ENCODE assay signal across 14 cellular contexts in the genomic region with DNA sequence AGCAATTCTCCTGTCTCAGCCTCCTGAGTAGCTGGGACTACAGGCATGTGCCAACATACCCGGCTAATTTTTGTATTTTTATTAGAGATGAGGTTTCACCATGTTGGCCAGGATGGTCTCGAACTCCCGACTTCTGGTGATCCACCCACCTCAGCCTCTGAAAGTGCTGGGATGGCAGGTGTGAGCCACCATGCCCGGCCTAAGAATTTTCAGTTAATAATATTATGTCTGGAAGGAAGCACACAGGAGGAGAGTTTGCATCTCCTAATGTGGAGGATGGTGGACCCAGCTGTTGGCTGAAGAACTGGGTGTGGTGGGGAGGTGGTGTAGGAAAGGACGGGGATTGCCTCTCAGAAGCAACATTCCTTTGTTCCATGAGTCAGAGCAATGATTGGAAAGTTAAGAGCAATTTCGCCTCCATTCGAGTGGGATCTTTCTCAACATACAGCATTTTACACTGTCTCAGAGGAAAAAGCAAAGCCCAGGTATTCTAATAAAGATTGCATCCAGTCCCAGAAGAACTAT.
"Had no signal": no experiment of that assay in that cellular context is flagged by ENCODE, and none has a peak within 500 bp of the region (broad histone marks: within the 10 kb centered on the region; RNA-seq: fewer than 3 reads in every experiment).

No MANE protein-coding gene starts in this region.

- H3K9me3 ChIP-seq: esophagus squamous epithelium, left ventricle myocardium inferior, pancreas, thyroid gland, uterus had no signal

- H3K27me3 ChIP-seq: esophagus squamous epithelium, pancreas, thyroid gland, uterus had no signal

- H3K4me3 ChIP-seq: esophagus squamous epithelium, left ventricle myocardium inferior, pancreas, skin epidermis, thyroid gland, uterus had no signal

- H3K4me1 Mint-ChIP-seq: activated B cell treated with CpG ODN at 0.5 μM for 24 hours had no signal

- H3K4me3 Mint-ChIP-seq: activated B cell treated with CpG ODN at 0.5 μM for 24 hours; activated naive CD4-positive, alpha-beta T cell treated with anti-CD3 and anti-CD28 coated beads, Interleukin-2, amount 50 U/mL, for 24 hours; T-helper 1 cell treated with Interleukin-12 subunit alpha and Interleukin-12 subunit beta and Interleukin-4 antibody, amounts not matched to agents 30 μg/mL and 1 μg/mL, for 36 hours had no signal

- H3K4me1 ChIP-seq: esophagus squamous epithelium, left ventricle myocardium inferior, pancreas, thyroid gland, uterus had no signal

- H3K27me3 Mint-ChIP-seq: activated B cell treated with CpG ODN at 0.5 μM for 24 hours; activated naive CD4-positive, alpha-beta T cell treated with anti-CD3 and anti-CD28 coated beads, Interleukin-2, amount 50 U/mL, for 24 hours had no signal

- H3K36me3 ChIP-seq: uterus had no signal

- ATAC-seq: pancreas had no signal

- H3K27ac ChIP-seq: esophagus squamous epithelium, left ventricle myocardium inferior, pancreas, skin epidermis, thyroid gland, uterus had no signal

- H3K27ac Mint-ChIP-seq: activated B cell treated with CpG ODN at 0.5 μM for 24 hours; activated naive CD4-positive, alpha-beta T cell treated with anti-CD3 and anti-CD28 coated beads, Interleukin-2, amount 50 U/mL, for 24 hours; T-helper 1 cell treated with Interleukin-12 subunit alpha and Interleukin-12 subunit beta and Interleukin-4 antibody, amounts not matched to agents 30 μg/mL and 1 μg/mL, for 36 hours had no signal

- DNase-seq: activated B cell treated with CpG ODN at 0.5 μM for 24 hours; activated CD4-positive, alpha-beta T cell treated with anti-CD3 and anti-CD28 coated beads, Interleukin-2, amount 50 U/mL, for 1 hour; activated effector memory CD4-positive, alpha-beta T cell treated with Interleukin-2 at 50 U/mL for 16 hours; activated T-cell treated with anti-CD3 and anti-CD28 coated beads, Interleukin-2, amount 50 U/mL, for 1 hour; esophagus squamous epithelium; left ventricle myocardium inferior; mesendoderm; pancreas; retina; thyroid gland; uterus had no signal
